ENCODE assay signal across 1 cellular context in genomic region chr14:104223101-104223809, GRCh38.
TF ChIP-seq lines count a peak whose summit lies in the region.

No MANE protein-coding gene starts in this region.

TF ChIP-seq in SK-N-SH, 30 proteins besides CTCF, POLR2A, EP300 and RAD21 (continued from another document):
- TF ChIP-seq IRF3 (IDR thresholded peaks at IDR 0.05; ENCODE audit: low read depth, low read length) = no peak
- no peak for TF ChIP-seq MAX (IDR thresholded peaks at IDR 0.05; ENCODE audit: low read depth)
